In the genomic region with DNA sequence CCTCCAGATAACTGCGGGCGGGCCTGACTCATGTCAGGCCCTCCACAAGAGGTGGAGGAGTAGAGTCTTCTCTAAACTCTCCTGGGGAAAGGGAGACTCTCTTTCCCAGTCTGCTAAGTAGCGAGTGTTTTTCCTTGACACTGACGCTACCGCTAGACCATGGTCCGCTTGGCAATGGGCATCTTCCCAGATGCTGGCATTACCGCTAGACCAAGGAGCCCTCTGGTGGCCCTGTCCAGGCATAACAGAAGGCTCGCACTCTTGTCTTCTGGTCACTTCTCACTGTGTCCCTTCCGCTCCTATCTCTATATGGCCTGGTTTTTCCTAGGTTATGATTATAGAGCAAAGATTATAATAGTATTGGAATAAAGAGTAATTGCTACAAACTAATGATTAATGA, we compare ENCODE assay signal across 8 cellular contexts. TPM values are rescaled to one million over a fixed set of nuclear protein-coding genes. Genes with fewer than 3 reads are reported as not detected.
DNase-seq lines count a peak whose midpoint lies in the region; ATAC-seq, FAIRE-seq and TF ChIP-seq lines count a peak whose summit lies in the region.
"Not testable (repeated sequence)": the region's sequence is repeated elsewhere in the genome, so short reads cannot be mapped to it uniquely, and the experiment has no call there.

No MANE protein-coding gene starts in this region.

- not testable (repeated sequence) for TF ChIP-seq EP300 in A549 (IDR thresholded peaks at IDR 0.05)

- in situ Hi-C loops in Panc1 (cut with HindIII; ENCODE audit: low pct_unique_long_range_greater_than_20kb, low sequenced_read_pairs): not testable (repeated sequence)

- WGBS in A549 (ENCODE audit: missing lambda C conversion rate): 83% methylated on average over 9 of the region's 9 CpGs
- 96% methylated on average over 9 of the region's 9 CpGs for WGBS in hepatocyte (ENCODE audit: low lambda C conversion rate, missing lambda C conversion rate)

- H3K79me2 ChIP-seq in KMS-11 (ENCODE audit: insufficient read depth, low read depth); astrocyte (ENCODE audit: insufficient read depth, low read length); endothelial cell of umbilical vein (ENCODE audit: control insufficient read depth, insufficient read depth, low read length): not testable (repeated sequence)
- H3K79me2 ChIP-seq in hepatocyte: peaks cover 24% of the 10 kb centered on the region

- peak; percentile 75 for TF ChIP-seq CTCF in A549 (IDR thresholded peaks at IDR 0.05)
- TF ChIP-seq CTCF in KMS-11 (conservative IDR thresholded peaks at IDR 0.05; ENCODE audit: low read depth, low read length): 0 out of 2 replicates have a peak, but pooled peaks have one; percentile 19
- peak; percentile 82 for TF ChIP-seq CTCF in Panc1 (IDR thresholded peaks at IDR 0.05)
- TF ChIP-seq CTCF in astrocyte (IDR thresholded peaks at IDR 0.05; ENCODE audit: insufficient read depth, low read depth, low read length): peak; percentile 20
- TF ChIP-seq CTCF in endothelial cell of umbilical vein (IDR thresholded peaks at IDR 0.05; ENCODE audit: extremely low read depth in 1 of 2, insufficient read depth in 1 of 2, low read depth in 1 of 2, low read length in 2 of 2): peak; percentile 5 to 15
- TF ChIP-seq CTCF in hepatocyte (IDR thresholded peaks at IDR 0.05; ENCODE audit: poor library complexity): peak; percentile 29
- TF ChIP-seq CTCF in osteocyte (IDR thresholded peaks at IDR 0.05): peak; percentile 45

- not testable (repeated sequence) for H3K36me3 ChIP-seq in KMS-11 (ENCODE audit: insufficient read depth); astrocyte (ENCODE audit: insufficient read depth, low read length); hepatocyte (replicated peaks; ENCODE audit: insufficient read depth, low read depth)
- peaks cover 23% of the 10 kb centered on the region for H3K36me3 ChIP-seq in Panc1 (ENCODE audit: control insufficient read depth, insufficient read depth, low read length)
- H3K36me3 ChIP-seq in endothelial cell of umbilical vein (ENCODE audit: control insufficient read depth in 2 of 2, extremely low read depth in 1 of 2, insufficient read depth in 2 of 2, low read length in 2 of 2): peaks cover 0 to 13% of the 10 kb centered on the region in 2 experiments

- CTCF ChIA-PET in A549 (lab: Yijun Ruan, JAX): interaction anchor here (0.7 to 7.8 kb wide), 16 partner anchors 8 to 1694 kb away, joined by 3 to 122 read pairs (median 4); no protein-coding TSS in a partner anchor
- CTCF ChIA-PET in Panc1 (lab: Charles Lee); endothelial cell of umbilical vein (lab: Charles Lee): not testable (repeated sequence)

- not testable (repeated sequence) for H3K27ac Mint-ChIP-seq in astrocyte (ENCODE audit: unreplicated experiment); osteocyte (ENCODE audit: unreplicated experiment)

- H3K27ac ChIP-seq in A549: peak overlapping the region; percentile 12 to 63; a peak in 4 of 6 replicates
- not testable (repeated sequence) for H3K27ac ChIP-seq in KMS-11; Panc1 (ENCODE audit: low read length); astrocyte (ENCODE audit: low read depth, low read length); endothelial cell of umbilical vein (ENCODE audit: insufficient read depth, low read depth, low read length); hepatocyte

- peak; percentile 18 for FAIRE-seq in A549 (lab: Jason Lieb, UNC)
- FAIRE-seq in astrocyte (lab: Jason Lieb, UNC); endothelial cell of umbilical vein (lab: Jason Lieb, UNC): not testable (repeated sequence)

- not testable (repeated sequence) for H3K4me3 Mint-ChIP-seq in astrocyte (ENCODE audit: unreplicated experiment); osteocyte (ENCODE audit: unreplicated experiment)

- peak in 1 of 2 experiments; percentile 77 for DNase-seq in A549 (ENCODE audit: low read depth in 1 of 2, low spot score in 1 of 2)
- peak; percentile 16 for DNase-seq in ELF-1 (ENCODE audit: low read depth, low spot score)
- not testable (repeated sequence) for DNase-seq in Panc1 (ENCODE audit: low read depth, low spot score); astrocyte (ENCODE audit: low read depth); endothelial cell of umbilical vein (ENCODE audit: low read depth, low spot score); hepatocyte (ENCODE audit: low spot score); osteocyte (ENCODE audit: extremely low spot score, unreplicated experiment)

- H3K4me3 ChIP-seq in A549; KMS-11 (IDR thresholded peaks at IDR 0.05; ENCODE audit: insufficient read depth, low read depth, low read length); Panc1 (ENCODE audit: low read depth in 2 of 2, low read length in 2 of 2); astrocyte (ENCODE audit: insufficient read depth, low read depth, low read length); endothelial cell of umbilical vein (replicated peaks in 1 of 3; ENCODE audit: insufficient read depth in 1 of 3, low read depth in 1 of 3, low read length in 3 of 3); hepatocyte: not testable (repeated sequence)

- not testable (repeated sequence) for H3K9me3 ChIP-seq in A549; Panc1 (ENCODE audit: control insufficient read depth, insufficient read depth, low read depth, low read length); astrocyte (ENCODE audit: insufficient read depth, low read depth, low read length); endothelial cell of umbilical vein (replicated peaks; ENCODE audit: control insufficient read depth, insufficient read depth, low read length); hepatocyte (ENCODE audit: low read depth)

- H3K27me3 Mint-ChIP-seq in astrocyte (ENCODE audit: low read depth, unreplicated experiment); osteocyte (ENCODE audit: unreplicated experiment): not testable (repeated sequence)

- H3K36me3 Mint-ChIP-seq in astrocyte (ENCODE audit: low read depth, unreplicated experiment): not testable (repeated sequence)
- H3K36me3 Mint-ChIP-seq in osteocyte (ENCODE audit: unreplicated experiment): peaks cover 20% of the 10 kb centered on the region

- BruUV-seq in Panc1 (replicated peaks; lab: Mats Ljungman, UMichigan); endothelial cell of umbilical vein (replicated peaks; lab: Mats Ljungman, UMichigan): not testable (repeated sequence)

- H3K4me2 ChIP-seq in A549; KMS-11; astrocyte (ENCODE audit: low read length); endothelial cell of umbilical vein (ENCODE audit: insufficient read depth, low read length); hepatocyte: not testable (repeated sequence)

- TF ChIP-seq RAD21 in A549 (conservative IDR thresholded peaks at IDR 0.05 in 1 of 2, IDR thresholded peaks at IDR 0.05 in 1 of 2): peak; percentile 81 to 88

- H2AFZ ChIP-seq in KMS-11 (ENCODE audit: low read depth); astrocyte (ENCODE audit: low read depth, low read length); endothelial cell of umbilical vein (ENCODE audit: low read depth, low read length); hepatocyte: not testable (repeated sequence)

- intact Hi-C loops in Panc1 (cut with micrococcal nuclease; ENCODE audit: unreplicated experiment); endothelial cell of umbilical vein (cut with micrococcal nuclease): not testable (repeated sequence)

- H3K27me3 ChIP-seq in KMS-11 (ENCODE audit: insufficient read depth, low read depth); Panc1 (ENCODE audit: control insufficient read depth, insufficient read depth, low read length); astrocyte (ENCODE audit: insufficient read depth, low read length); endothelial cell of umbilical vein (ENCODE audit: control insufficient read depth in 2 of 2, insufficient read depth in 2 of 2, low read length in 2 of 2); hepatocyte: not testable (repeated sequence)

- H3K4me1 Mint-ChIP-seq in astrocyte (ENCODE audit: low read depth, unreplicated experiment): peaks cover 14% of the 10 kb centered on the region
- H3K4me1 Mint-ChIP-seq in osteocyte (ENCODE audit: unreplicated experiment): peaks cover 41% of the 10 kb centered on the region

- not testable (repeated sequence) for H3K9ac ChIP-seq in KMS-11; astrocyte (ENCODE audit: low read length); endothelial cell of umbilical vein (replicated peaks; ENCODE audit: extremely low read depth, insufficient read depth, low read length)

- POLR2A ChIA-PET in A549 (lab: Yijun Ruan, JAX): interaction anchor here (0.9 kb wide), 1 partner anchor 28 kb away, joined by 3 read pairs; the partner anchor contains the start of gene DPY19L3
- POLR2A ChIA-PET in Panc1 (lab: Charles Lee); endothelial cell of umbilical vein (lab: Charles Lee): not testable (repeated sequence)

- H3K9me2 ChIP-seq in hepatocyte (replicated peaks; ENCODE audit: insufficient read depth): not testable (repeated sequence)

- not testable (repeated sequence) for ATAC-seq in A549, Panc1

- dilution Hi-C loops in endothelial cell of umbilical vein (cut with MboI; ENCODE audit: extremely low pct_ligation_motif_present, low sequenced_read_pairs): not testable (repeated sequence)

- TF ChIP-seq POLR2A in A549 (IDR thresholded peaks at IDR 0.05; ENCODE audit: low read length); endothelial cell of umbilical vein (IDR thresholded peaks at IDR 0.05; ENCODE audit: low read depth, low read length): not testable (repeated sequence)

- H3K9me3 Mint-ChIP-seq in astrocyte (ENCODE audit: unreplicated experiment); osteocyte (ENCODE audit: unreplicated experiment): not testable (repeated sequence)

- not testable (repeated sequence) for H4K20me1 ChIP-seq in KMS-11 (ENCODE audit: insufficient read depth); endothelial cell of umbilical vein (replicated peaks; ENCODE audit: control insufficient read depth, extremely low read depth, insufficient read depth, low read length); hepatocyte (ENCODE audit: insufficient read depth, poor library complexity, severe bottlenecking)
- H4K20me1 ChIP-seq in astrocyte (ENCODE audit: insufficient read depth, low read length): peaks cover 25% of the 10 kb centered on the region

- H3K9me1 ChIP-seq in endothelial cell of umbilical vein (replicated peaks; ENCODE audit: control insufficient read depth, extremely low read depth, insufficient read depth, low read length): not testable (repeated sequence)

- H3K4me1 ChIP-seq in A549 (peaks cover 44% of the 10 kb centered on the region), Panc1 (ENCODE audit: control insufficient read depth, insufficient read depth, low read length) (peaks cover 31% of the 10 kb centered on the region), astrocyte (ENCODE audit: insufficient read depth, low read length) (peaks cover 20% of the 10 kb centered on the region), endothelial cell of umbilical vein (ENCODE audit: control insufficient read depth, extremely low read depth, insufficient read depth, low read length) (peaks cover 22% of the 10 kb centered on the region), hepatocyte (ENCODE audit: insufficient read depth) (peaks cover 19% of the 10 kb centered on the region)
- not testable (repeated sequence) for H3K4me1 ChIP-seq in KMS-11 (ENCODE audit: low read depth, poor library complexity, severe bottlenecking)

RNA-seq across cellular contexts. Expression of gene DPY19L3, which starts 28.5 kb away (rescaled TPM):
- polyA plus RNA-seq in A549 (2011; rRNA removed): 28.9 and 29.6 TPM in 2 replicates
- polyA plus RNA-seq in A549 (2012; cell fraction: cytosol; rRNA removed): 22.4 and 26.1 TPM in 2 replicates
- 63.6 and 79.2 TPM in 2 replicates for polyA plus RNA-seq in A549 (2012; cell fraction: nucleus; rRNA removed)
- polyA plus RNA-seq in A549 (2017; fragmentation: RNase III; extraction: RNeasy Plus Mini Kit Qiagen cat#74134 plus additional on column Dnase treatment): 14.9 to 16.6 TPM (median 15.7 TPM) in 3 replicates
- polyA minus RNA-seq in A549 (2011; rRNA and poly(A)+ RNA removed): 39.7 and 51.2 TPM in 2 replicates
- 27.8 TPM for total RNA-seq in Panc1 (2021; ENCODE audit: unreplicated experiment)
- 15.3 TPM for polyA plus RNA-seq in Panc1 (2012; ENCODE audit: insufficient read length)
- 48.5 and 50.9 TPM in 2 replicates for total RNA-seq in astrocyte
- total RNA-seq in endothelial cell of umbilical vein: 39.3 and 39.5 TPM in 2 replicates
- 26.2 and 36.1 TPM in 2 replicates for polyA plus RNA-seq in endothelial cell of umbilical vein
- 20.8 and 22.1 TPM in 2 replicates for polyA plus RNA-seq in endothelial cell of umbilical vein (2011; cell fraction: cytosol; rRNA removed)
- polyA plus RNA-seq in endothelial cell of umbilical vein (2011; cell fraction: nucleus; rRNA removed): 141 and 143 TPM in 2 replicates
- 14.9 and 16.9 TPM in 2 replicates for polyA plus RNA-seq in endothelial cell of umbilical vein (2012)
- polyA minus RNA-seq in endothelial cell of umbilical vein: 45.2 and 69.5 TPM in 2 replicates
- polyA minus RNA-seq in endothelial cell of umbilical vein (2011; cell fraction: cytosol; rRNA and poly(A)+ RNA removed): 15.3 TPM
- 64.1 and 97.8 TPM in 2 replicates for polyA minus RNA-seq in endothelial cell of umbilical vein (2011; cell fraction: nucleus; rRNA and poly(A)+ RNA removed)
- total RNA-seq in hepatocyte: 40.6 and 51.4 TPM in 2 replicates
- polyA plus RNA-seq in hepatocyte: 9.0 and 12.9 TPM in 2 replicates
- total RNA-seq in osteocyte: 75.4 and 77.9 TPM in 2 replicates

RNA-seq across cellular contexts. Expression of gene ZNF507, which starts 31.7 kb away (rescaled TPM):
- polyA plus RNA-seq in A549 (2011; rRNA removed) (49.8 and 50.1 TPM in 2 replicates), A549 (2017; fragmentation: RNase III; extraction: RNeasy Plus Mini Kit Qiagen cat#74134 plus additional on column Dnase treatment) (14.0 to 14.9 TPM (median 14.6 TPM) in 3 replicates), endothelial cell of umbilical vein (4.8 and 6.8 TPM in 2 replicates), hepatocyte (3.8 and 4.7 TPM in 2 replicates)
- 11.6 and 12.2 TPM in 2 replicates for polyA plus RNA-seq in A549 (2012; cell fraction: cytosol; rRNA removed)
- 8.4 and 11.3 TPM in 2 replicates for polyA plus RNA-seq in A549 (2012; cell fraction: nucleus; rRNA removed)
- 40.2 and 42.9 TPM in 2 replicates for polyA minus RNA-seq in A549 (2011; rRNA and poly(A)+ RNA removed)
- total RNA-seq in Panc1 (2021; ENCODE audit: unreplicated experiment) (28.3 TPM), astrocyte (12.4 and 14.7 TPM in 2 replicates), endothelial cell of umbilical vein (20.3 and 23.0 TPM in 2 replicates), hepatocyte (11.8 and 14.8 TPM in 2 replicates), osteocyte (22.4 and 23.8 TPM in 2 replicates)
- 9.3 TPM for polyA plus RNA-seq in Panc1 (2012; ENCODE audit: insufficient read length)
- 7.9 and 8.4 TPM in 2 replicates for polyA plus RNA-seq in endothelial cell of umbilical vein (2011; cell fraction: cytosol; rRNA removed)
- polyA plus RNA-seq in endothelial cell of umbilical vein (2011; cell fraction: nucleus; rRNA removed): 21.5 and 23.7 TPM in 2 replicates
- 10.4 and 11.8 TPM in 2 replicates for polyA plus RNA-seq in endothelial cell of umbilical vein (2012)
- polyA minus RNA-seq in endothelial cell of umbilical vein: 16.3 and 16.4 TPM in 2 replicates
- 12.1 TPM for polyA minus RNA-seq in endothelial cell of umbilical vein (2011; cell fraction: cytosol; rRNA and poly(A)+ RNA removed)
- 23.9 and 34.8 TPM in 2 replicates for polyA minus RNA-seq in endothelial cell of umbilical vein (2011; cell fraction: nucleus; rRNA and poly(A)+ RNA removed)

Comparison
In these comparisons a context has a peak if more than half of its experiments do, and no peak if none do; other contexts are left out.
1. CTCF ChIP-seq: peak in every context shown above with its lines; median percentile 82 in Panc1; 75 in A549; 45 in osteocyte; 29 in hepatocyte; 20 in astrocyte; 19 in KMS-11; 10 in endothelial cell of umbilical vein.